Comparison of ENCODE assay signal across 14 cellular contexts in the genomic region with DNA sequence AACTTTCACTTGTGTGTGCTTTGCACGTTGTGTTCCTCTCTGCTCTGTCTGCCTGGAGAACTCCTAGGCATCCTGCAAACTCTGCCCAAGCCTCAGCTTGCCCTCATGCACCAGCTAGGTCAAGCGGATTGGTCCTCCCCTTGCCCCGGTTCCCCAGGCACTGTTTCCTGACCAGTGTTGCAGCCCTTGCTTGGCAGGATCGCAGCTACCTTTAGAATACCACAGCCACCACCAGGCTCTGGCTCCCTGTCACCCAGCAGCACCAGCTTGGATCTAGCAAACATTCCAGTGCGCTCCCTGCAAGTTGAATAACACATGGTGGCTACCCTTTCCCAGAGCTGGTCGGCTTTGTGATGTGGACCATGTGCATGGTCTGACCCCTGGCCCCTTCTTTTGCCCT. TPM values are rescaled to one million over a fixed set of nuclear protein-coding genes. Genes with fewer than 3 reads are reported as not detected.
A peak's percentile ranks its signal among the peaks of the same experiment; 100 is the strongest.
DNase-seq lines count a peak whose midpoint lies in the region; ATAC-seq, FAIRE-seq and TF ChIP-seq lines count a peak whose summit lies in the region.
"Had no signal": no experiment of that assay in that cellular context is flagged by ENCODE, and none has a peak within 500 bp of the region (broad histone marks: within the 10 kb centered on the region; RNA-seq: fewer than 3 reads in every experiment).

No MANE protein-coding gene starts in this region.

- H3K4me2 ChIP-seq in Loucy (ENCODE audit: low read depth, low read length, poor library complexity, severe bottlenecking): peak overlapping the region; percentile 7

- H3F3A ChIP-seq in Loucy (ENCODE audit: low read depth): no peaks in the 10 kb centered on the region

- peaks cover 100% of the 10 kb centered on the region for H3K79me2 ChIP-seq in Loucy (ENCODE audit: insufficient read depth, low read length)

- DNase-seq in bronchial epithelial cell (ENCODE audit: low read depth) (peak; percentile 38), right lobe of liver (peak in 2 of 3 donors; percentile 73 to 74), substantia nigra (lab: John Stamatoyannopoulos, UW) (peak in 3 of 49 donors; percentile 40 to 59 (median 50)), globus pallidus (ENCODE audit: low spot score) (no peak), aorta (no peak)
- DNase-seq in activated effector memory CD4-positive, alpha-beta T cell treated with Interleukin-2 at 50 U/mL for 16 hours: no peak
- DNase-seq: activated CD4-positive, CD25-positive, alpha-beta regulatory T cell; kidney glomerular epithelial cell; naive thymus-derived CD8-positive, alpha-beta T cell; NCI-H187; Peyer's patch; stimulated activated CD4-positive, alpha-beta T cell treated with anti-CD3 and anti-CD28 coated beads, Interleukin-1b, Interleukin-23, amount 100 ng/mL, for 48 hours had no signal

- H3K36me3 ChIP-seq in Loucy (ENCODE audit: insufficient read depth, low read length) (peaks cover 25% of the 10 kb centered on the region; the same call in 1 of the 2 replicates), bronchial epithelial cell (ENCODE audit: control insufficient read depth, insufficient read depth, low read length) (no peaks in the 10 kb centered on the region), right lobe of liver (no peaks in the 10 kb centered on the region), aorta (ENCODE audit: control insufficient read depth in 1 of 2, insufficient read depth in 2 of 2, low read length in 1 of 2) (no peaks in the 10 kb centered on the region)
- H3K36me3 ChIP-seq: Peyer's patch had no signal

- ATAC-seq in right lobe of liver (peak; percentile 7 to 48 (median 44)), aorta (ENCODE audit: low FRiP score) (no peak)
- ATAC-seq: naive thymus-derived CD8-positive, alpha-beta T cell had no signal

- H3K27ac ChIP-seq in right lobe of liver: peak overlapping the region in 2 of 3 donors; percentile 43 to 65
- peak overlapping the region; percentile 19 for H3K27ac ChIP-seq in substantia nigra (ENCODE audit: low read depth, low read length, poor library complexity, severe bottlenecking)
- no peak overlapping the region for H3K27ac ChIP-seq in aorta (ENCODE audit: low read depth in 1 of 2, low read length in 2 of 2)

- intact Hi-C loops in right lobe of liver (cut with DNase I) (loop anchor here in 1 of 2 donors (10.0 kb wide), 1 partner anchor 107 kb away; no protein-coding TSS in a partner anchor), aorta (cut with DNase I) (no loop called here)

- no peaks in the 10 kb centered on the region for H3K27me3 ChIP-seq in Loucy (ENCODE audit: insufficient read depth, low read length, poor library complexity, severe bottlenecking)
- no peaks in the 10 kb centered on the region for H3K27me3 ChIP-seq in bronchial epithelial cell (ENCODE audit: control insufficient read depth, insufficient read depth, low read length)
- no peaks in the 10 kb centered on the region for H3K27me3 ChIP-seq in right lobe of liver
- H3K27me3 ChIP-seq in aorta (ENCODE audit: control insufficient read depth in 1 of 2, insufficient read depth in 2 of 2, low read length in 1 of 2): no peaks in the 10 kb centered on the region
- H3K27me3 ChIP-seq: Peyer's patch had no signal

- TF ChIP-seq CTCF in Loucy (conservative IDR thresholded peaks at IDR 0.05; ENCODE audit: low read length): no peak
- TF ChIP-seq CTCF in bronchial epithelial cell (IDR thresholded peaks at IDR 0.05; ENCODE audit: insufficient read depth, low read length, severe bottlenecking): no peak
- no peak for TF ChIP-seq CTCF in right lobe of liver (IDR thresholded peaks at IDR 0.05)

- FAIRE-seq in bronchial epithelial cell (lab: Jason Lieb, UNC): no peak
- FAIRE-seq: urothelium cell line had no signal

- WGBS in right lobe of liver (ENCODE audit: insufficient coverage, low coverage, low lambda C conversion rate, missing lambda C conversion rate): 40% methylated on average over 5 of the region's 6 CpGs
- WGBS in aorta, 2 donors: 49 to 53% methylated on average over 6 of the region's 6 CpGs

- peaks cover 81% of the 10 kb centered on the region for H3K4me1 ChIP-seq in Loucy (ENCODE audit: insufficient read depth, low read length, poor library complexity, severe bottlenecking)
- peaks cover 0 to 74% (median 49%) of the 10 kb centered on the region in 4 donors for H3K4me1 ChIP-seq in right lobe of liver
- H3K4me1 ChIP-seq in aorta (ENCODE audit: control insufficient read depth in 1 of 2, insufficient read depth in 2 of 2, low read length in 2 of 2): no peaks in the 10 kb centered on the region

- no peaks in the 10 kb centered on the region for H3K9me2 ChIP-seq in Loucy (replicated peaks; ENCODE audit: low read depth, low read length)

- peaks cover 99% of the 10 kb centered on the region for H4K20me1 ChIP-seq in Loucy (ENCODE audit: insufficient read depth, low read length, poor library complexity, severe bottlenecking)

- no peak overlapping the region for H2AFZ ChIP-seq in Loucy (ENCODE audit: low read length)

- no peak overlapping the region for H3K4me3 ChIP-seq in Loucy (ENCODE audit: low read length, poor library complexity, severe bottlenecking)
- H3K4me3 ChIP-seq in bronchial epithelial cell (ENCODE audit: low read depth, low read length): no peak overlapping the region
- no peak overlapping the region for H3K4me3 ChIP-seq in right lobe of liver
- no peak overlapping the region for H3K4me3 ChIP-seq in aorta (ENCODE audit: low read length in 2 of 2)
- H3K4me3 ChIP-seq: Peyer's patch had no signal

- no peak overlapping the region for H3K9ac ChIP-seq in Loucy (ENCODE audit: low read depth, low read length, poor library complexity, severe bottlenecking)

- H3K9me3 ChIP-seq in Loucy (ENCODE audit: insufficient read depth, low read depth, low read length) (no peaks in the 10 kb centered on the region), right lobe of liver (no peaks in the 10 kb centered on the region), aorta (ENCODE audit: control insufficient read depth, low read length) (no peaks in the 10 kb centered on the region)
- H3K9me3 ChIP-seq: Peyer's patch had no signal

- no peak for TF ChIP-seq POLR2A in right lobe of liver (IDR thresholded peaks at IDR 0.05)

RNA-seq across cellular contexts. Expression of a gene that starts 19.0 kb away (rescaled TPM):
- 6.3 and 9.0 TPM in 2 replicates for total RNA-seq in bronchial epithelial cell
- 10 to 100 TPM in 5 of 6 experiments, 1 to 10 TPM in 1; 9.9 to 22.8 (median 12.3) TPM for total RNA-seq in right lobe of liver
- total RNA-seq in aorta: 10 to 100 TPM; 48.5 to 84.1 TPM
- polyA plus RNA-seq in aorta: 1 to 10 TPM; 7.8 to 8.0 TPM

Comparison
In these comparisons a context has a peak if more than half of its experiments do, and no peak if none do; other contexts are left out.
1. DNase-seq: peak in bronchial epithelial cell (single experiment) and right lobe of liver (2 of 3); none in globus pallidus (single experiment), activated effector memory CD4-positive, alpha-beta T cell treated with Interleukin-2 at 50 U/mL for 16 hours (single experiment) and aorta (0 of 2).
2. H3K27ac ChIP-seq: peak in right lobe of liver (2 of 3) and substantia nigra (single experiment); none in aorta (0 of 2).